In genomic region chr18:63131106-63131943, GRCh38 we compare ENCODE assay signal across 9 cellular contexts.
DNase-seq lines count a peak whose midpoint lies in the region; ATAC-seq, FAIRE-seq and TF ChIP-seq lines count a peak whose summit lies in the region.
"Had no signal": no experiment of that assay in that cellular context is flagged by ENCODE, and none has a peak within 500 bp of the region (broad histone marks: within the 10 kb centered on the region; RNA-seq: fewer than 3 reads in every experiment).

No MANE protein-coding gene starts in this region.

- H3K4me3 Mint-ChIP-seq in activated T-cell treated with anti-CD3 and anti-CD28 coated beads, Interleukin-2, amount 50 U/mL, for 72 hours = peak overlapping the region; percentile 27 to 46

- peak; percentile 46 to 47 for ATAC-seq in activated T-cell treated with anti-CD3 and anti-CD28 coated beads, Interleukin-2, amount 50 U/mL, for 72 hours (replicated peaks in 1 of 2)
- ATAC-seq in HG02884 (IDR thresholded peaks at IDR 0.05; ENCODE audit: unreplicated experiment) = no peak

- CTCF ChIA-PET in HEK293T (lab: Yijun Ruan, JAX) = interaction anchor here (0.6 to 2.4 kb wide), 3 partner anchors 24 to 186 kb away, joined by 3 to 15 read pairs (median 4); no protein-coding TSS in a partner anchor

- H3K9me3 Mint-ChIP-seq in activated T-cell treated with anti-CD3 and anti-CD28 coated beads, Interleukin-2, amount 50 U/mL, for 72 hours = no peaks in the 10 kb centered on the region

- peaks cover 9 to 17% of the 10 kb centered on the region in 2 donors for H3K36me3 Mint-ChIP-seq in activated T-cell treated with anti-CD3 and anti-CD28 coated beads, Interleukin-2, amount 50 U/mL, for 72 hours (ENCODE audit: insufficient read depth in 2 of 2)

- peak; percentile 80 for FAIRE-seq in D721Med (lab: Jason Lieb, UNC)
- FAIRE-seq: TTC549 had no signal

- H3K27me3 Mint-ChIP-seq in activated T-cell treated with anti-CD3 and anti-CD28 coated beads, Interleukin-2, amount 50 U/mL, for 72 hours (ENCODE audit: low read depth) = no peaks in the 10 kb centered on the region

- H3K4me1 Mint-ChIP-seq in activated T-cell treated with anti-CD3 and anti-CD28 coated beads, Interleukin-2, amount 50 U/mL, for 72 hours (ENCODE audit: low read depth) = peaks cover 42% of the 10 kb centered on the region

- DNase-seq in D721Med (ENCODE audit: insufficient read length, low spot score) (no peak), HEK293T (ENCODE audit: extremely low spot score) (peak; percentile 29), NOMO-1 treated with DMSO at 0.1 percent for 48 hours (lab: John Stamatoyannopoulos, UW; ENCODE audit: unreplicated experiment) (peak; percentile 56), fibroblast of the aortic adventitia (ENCODE audit: low read depth) (peak; percentile 81), occipital lobe (lab: John Stamatoyannopoulos, UW) (peak; percentile 12), SKM-1 treated with dmso at 0.1 percent for 144 hours (lab: John Stamatoyannopoulos, UW; ENCODE audit: unreplicated experiment) (no peak)
- peak; percentile 53 to 65 for DNase-seq in activated T-cell treated with anti-CD3 and anti-CD28 coated beads, Interleukin-2, amount 50 U/mL, for 72 hours

- H3K27ac Mint-ChIP-seq in activated T-cell treated with anti-CD3 and anti-CD28 coated beads, Interleukin-2, amount 50 U/mL, for 72 hours = peak overlapping the region; percentile 75

- no peak overlapping the region for H3K4me3 ChIP-seq in fibroblast of the aortic adventitia (ENCODE audit: low read depth, low read length)

- TF ChIP-seq CTCF in D721Med (IDR thresholded peaks at IDR 0.05; ENCODE audit: insufficient read depth, missing control alignments) = peak; percentile 31
- peak; percentile 75 for TF ChIP-seq CTCF in fibroblast of the aortic adventitia (IDR thresholded peaks at IDR 0.05; ENCODE audit: insufficient read depth, low read length)

- POLR2A ChIA-PET in HEK293T (lab: Yijun Ruan, JAX) = no interaction called here

TF ChIP-seq in HEK293T, 16 proteins besides CTCF, POLR2A, EP300 and RAD21:
- TF ChIP-seq L3MBTL2 (conservative IDR thresholded peaks at IDR 0.05) = no peak

Comparison
In these comparisons a context has a peak if more than half of its experiments do, and no peak if none do; other contexts are left out.
1. DNase-seq: peak in HEK293T (single experiment), NOMO-1 treated with DMSO at 0.1 percent for 48 hours (single experiment), activated T-cell treated with anti-CD3 and anti-CD28 coated beads, Interleukin-2, amount 50 U/mL, for 72 hours (2 of 2), fibroblast of the aortic adventitia (single experiment) and occipital lobe (single experiment); none in D721Med (single experiment) and SKM-1 treated with dmso at 0.1 percent for 144 hours (single experiment).